Comparison of ENCODE assay signal across 19 cellular contexts in the genomic region with DNA sequence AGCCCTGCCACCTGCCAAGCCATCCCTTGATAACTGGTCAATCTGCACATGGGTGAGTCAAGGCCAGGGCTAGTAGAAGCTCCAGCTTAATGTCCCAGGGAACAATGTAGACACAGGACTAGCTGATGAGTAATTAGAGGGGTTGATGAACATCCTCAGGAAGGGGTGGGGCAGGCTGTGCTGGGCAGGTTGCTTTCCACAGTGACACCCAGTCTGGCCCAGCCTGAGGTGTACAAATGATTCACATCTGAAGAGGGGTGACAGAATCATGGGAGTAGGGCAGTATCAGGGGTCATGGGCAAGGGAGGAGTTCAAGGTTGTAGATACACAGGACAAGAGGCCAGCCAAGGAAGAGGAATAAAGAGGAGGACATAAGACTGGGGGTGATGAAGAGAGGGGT. TPM values are rescaled to one million over a fixed set of nuclear protein-coding genes. Genes with fewer than 3 reads are reported as not detected.
DNase-seq lines count a peak whose midpoint lies in the region; ATAC-seq and TF ChIP-seq lines count a peak whose summit lies in the region.
"Had no signal": no experiment of that assay in that cellular context is flagged by ENCODE, and none has a peak within 500 bp of the region (broad histone marks: within the 10 kb centered on the region; RNA-seq: fewer than 3 reads in every experiment).

No MANE protein-coding gene starts in this region.

- TF ChIP-seq CTCF in RWPE1 (conservative IDR thresholded peaks at IDR 0.05; ENCODE audit: low read depth) = no peak

- H3K4me1 Mint-ChIP-seq in activated T-cell treated with anti-CD3 and anti-CD28 coated beads, Interleukin-2, amount 50 U/mL, for 4 hours (ENCODE audit: low read depth) = peaks cover 15% of the 10 kb centered on the region
- peaks cover 15% of the 10 kb centered on the region for H3K4me1 Mint-ChIP-seq in activated naive CD8-positive, alpha-beta T cell treated with anti-CD3 and anti-CD28 coated beads, Interleukin-2, amount 50 U/mL, for 24 hours

- ATAC-seq in activated T-cell treated with anti-CD3 and anti-CD28 coated beads, Interleukin-2, amount 50 U/mL, for 4 hours = peak in 1 of 2 donors; percentile 23
- peak; percentile 47 for ATAC-seq in activated naive CD8-positive, alpha-beta T cell treated with anti-CD3 and anti-CD28 coated beads, Interleukin-2, amount 50 U/mL, for 24 hours
- ATAC-seq in Right ventricle myocardium superior (ENCODE audit: poor library complexity) (no peak), GM19351 (IDR thresholded peaks at IDR 0.05; ENCODE audit: unreplicated experiment) (no peak), GM21526 (IDR thresholded peaks at IDR 0.05; ENCODE audit: low FRiP score, unreplicated experiment) (no peak)
- ATAC-seq: heart right ventricle, Panc1 had no signal

- peak overlapping the region; percentile 67 for H3K27ac ChIP-seq in RWPE1
- H3K27ac ChIP-seq: heart right ventricle, stomach, uterus, WERI-Rb-1 had no signal

- CTCF ChIA-PET in RWPE1 (lab: Yijun Ruan, JAX) = interaction anchor here (0.6 to 0.8 kb wide), 2 partner anchors 171 to 489 kb away, joined by 3 to 4 read pairs; no protein-coding TSS in a partner anchor

- H3K9me3 Mint-ChIP-seq in activated T-cell treated with anti-CD3 and anti-CD28 coated beads, Interleukin-2, amount 50 U/mL, for 4 hours = no peaks in the 10 kb centered on the region
- no peaks in the 10 kb centered on the region for H3K9me3 Mint-ChIP-seq in activated naive CD8-positive, alpha-beta T cell treated with anti-CD3 and anti-CD28 coated beads, Interleukin-2, amount 50 U/mL, for 24 hours

- intact Hi-C loops in Right ventricle myocardium superior (cut with DNase I) = no loop called here

- POLR2A ChIA-PET in RWPE1 (lab: Yijun Ruan, JAX; ENCODE audit: low non-redundant PET) = interaction anchor here (0.6 kb wide), 1 partner anchor 27 kb away, joined by 3 read pairs; no protein-coding TSS in a partner anchor

- DNase-seq in activated T-cell treated with anti-CD3 and anti-CD28 coated beads, Interleukin-2, amount 50 U/mL, for 4 hours = peak; percentile 43
- DNase-seq in activated T-cell treated with anti-CD3 and anti-CD28 coated beads for 4 hours = no peak
- DNase-seq in RWPE1 (ENCODE audit: low spot score) = peak; percentile 86
- no peak for DNase-seq in activated naive CD8-positive, alpha-beta T cell treated with anti-CD3 and anti-CD28 coated beads, Interleukin-2, amount 50 U/mL, for 24 hours
- DNase-seq in stimulated activated CD4-positive, alpha-beta T cell treated with anti-CD3 and anti-CD28 coated beads, TNF-alpha, amount 100 ng/mL, for 4 hours (ENCODE audit: low read depth in 3 of 3) = peak in 2 of 3 experiments; percentile 21 to 23
- no peak for DNase-seq in Right ventricle myocardium superior
- DNase-seq: Caco-2, GF-D8, heart right ventricle, islet precursor cell, NCI-H187 treated with DMSO at 0.1 percent for 48 hours, NCI-H526, occipital lobe, stomach, uterus, WERI-Rb-1 had no signal

- peaks cover 14% of the 10 kb centered on the region for H3K27me3 Mint-ChIP-seq in activated T-cell treated with anti-CD3 and anti-CD28 coated beads, Interleukin-2, amount 50 U/mL, for 4 hours (ENCODE audit: low read depth)
- H3K27me3 Mint-ChIP-seq in activated naive CD8-positive, alpha-beta T cell treated with anti-CD3 and anti-CD28 coated beads, Interleukin-2, amount 50 U/mL, for 24 hours = peaks cover 18% of the 10 kb centered on the region

- H3K36me3 Mint-ChIP-seq in activated T-cell treated with anti-CD3 and anti-CD28 coated beads, Interleukin-2, amount 50 U/mL, for 4 hours (ENCODE audit: insufficient read depth) = no peaks in the 10 kb centered on the region
- no peaks in the 10 kb centered on the region for H3K36me3 Mint-ChIP-seq in activated naive CD8-positive, alpha-beta T cell treated with anti-CD3 and anti-CD28 coated beads, Interleukin-2, amount 50 U/mL, for 24 hours (ENCODE audit: low read depth)

- no peak overlapping the region for H3K27ac Mint-ChIP-seq in activated naive CD8-positive, alpha-beta T cell treated with anti-CD3 and anti-CD28 coated beads, Interleukin-2, amount 50 U/mL, for 24 hours

- H3K4me3 Mint-ChIP-seq in activated T-cell treated with anti-CD3 and anti-CD28 coated beads, Interleukin-2, amount 50 U/mL, for 4 hours = no peak overlapping the region
- no peak overlapping the region for H3K4me3 Mint-ChIP-seq in activated naive CD8-positive, alpha-beta T cell treated with anti-CD3 and anti-CD28 coated beads, Interleukin-2, amount 50 U/mL, for 24 hours

RNA-seq across cellular contexts. Expression of a gene that starts 4.3 kb away (rescaled TPM):
- total RNA-seq in activated T-cell treated with anti-CD3 and anti-CD28 coated beads, Interleukin-2, amount 50 U/mL, for 4 hours = under 1 TPM; 0.18 to 0.95 (median 0.71) TPM
- 16.9 TPM for total RNA-seq in Right ventricle myocardium superior
- total RNA-seq: Caco-2 had no signal

Comparison
In these comparisons a context has a peak if more than half of its experiments do, and no peak if none do; other contexts are left out.
1. DNase-seq: peak in activated T-cell treated with anti-CD3 and anti-CD28 coated beads, Interleukin-2, amount 50 U/mL, for 4 hours (single experiment), RWPE1 (single experiment) and stimulated activated CD4-positive, alpha-beta T cell treated with anti-CD3 and anti-CD28 coated beads, TNF-alpha, amount 100 ng/mL, for 4 hours (2 of 3); none in activated T-cell treated with anti-CD3 and anti-CD28 coated beads for 4 hours (single experiment), activated naive CD8-positive, alpha-beta T cell treated with anti-CD3 and anti-CD28 coated beads, Interleukin-2, amount 50 U/mL, for 24 hours (single experiment) and Right ventricle myocardium superior (single experiment).